In genomic region chr12:93377252-93377542, GRCh38 we compare ENCODE assay signal across 8 cellular contexts. TPM values are rescaled to one million over a fixed set of nuclear protein-coding genes. Genes with fewer than 3 reads are reported as not detected.
DNase-seq lines count a peak whose midpoint lies in the region; ATAC-seq and TF ChIP-seq lines count a peak whose summit lies in the region.

No MANE protein-coding gene starts in this region.

- H3K9ac ChIP-seq in trophoblast cell (ENCODE audit: low read length) = no peak overlapping the region

- no peak for TF ChIP-seq POLR2A in erythroblast (IDR thresholded peaks at IDR 0.05; ENCODE audit: low read length)

- WGBS in trophoblast cell (ENCODE audit: extremely low coverage, insufficient coverage, insufficient read length) = no CpG with 5 or more reads among the region's 13 CpGs

- TF ChIP-seq CTCF in foreskin fibroblast (IDR thresholded peaks at IDR 0.05; ENCODE audit: low read depth, low read length) = no peak

- peak overlapping the region; percentile 92 for H3K14ac ChIP-seq in trophoblast cell (ENCODE audit: low read length)

- no peaks in the 10 kb centered on the region for H3K27me3 Mint-ChIP-seq in T-helper 1 cell treated with Interleukin-12 subunit alpha and Interleukin-12 subunit beta and Interleukin-4 antibody, amounts not matched to agents 30 μg/mL and 1 μg/mL, for 36 hours (ENCODE audit: low read depth)

- no peaks in the 10 kb centered on the region for H3K27me3 ChIP-seq in trophoblast cell (ENCODE audit: insufficient read depth, low read length)

- H3K4me2 ChIP-seq in trophoblast cell (ENCODE audit: low read length) = peak overlapping the region; percentile 89

- H3K4me1 Mint-ChIP-seq in T-helper 1 cell treated with Interleukin-12 subunit alpha and Interleukin-12 subunit beta and Interleukin-4 antibody, amounts not matched to agents 30 μg/mL and 1 μg/mL, for 36 hours (ENCODE audit: low read depth) = peaks cover 29% of the 10 kb centered on the region

- H3K23ac ChIP-seq in trophoblast cell (ENCODE audit: low read length) = no peak overlapping the region

- H2BK12ac ChIP-seq in trophoblast cell (ENCODE audit: low read length) = peak overlapping the region; percentile 91

- H2BK5ac ChIP-seq in trophoblast cell (ENCODE audit: low read depth, low read length, poor library complexity) = peak overlapping the region; percentile 72

- no peak overlapping the region for H3K27ac Mint-ChIP-seq in T-helper 1 cell treated with Interleukin-12 subunit alpha and Interleukin-12 subunit beta and Interleukin-4 antibody, amounts not matched to agents 30 μg/mL and 1 μg/mL, for 36 hours

- H3K18ac ChIP-seq in trophoblast cell (ENCODE audit: low read length) = peak overlapping the region; percentile 96

- no peak overlapping the region for H2AK5ac ChIP-seq in trophoblast cell (ENCODE audit: low read length)

- peak overlapping the region; percentile 81 for H4K91ac ChIP-seq in trophoblast cell (ENCODE audit: low read depth, low read length)

- peak overlapping the region; percentile 85 for H3K4me3 Mint-ChIP-seq in T-helper 1 cell treated with Interleukin-12 subunit alpha and Interleukin-12 subunit beta and Interleukin-4 antibody, amounts not matched to agents 30 μg/mL and 1 μg/mL, for 36 hours

- peak overlapping the region; percentile 72 for H3K4ac ChIP-seq in trophoblast cell (ENCODE audit: low read depth, low read length)

- peak overlapping the region; percentile 94 for H2AFZ ChIP-seq in trophoblast cell (ENCODE audit: insufficient read depth, low read length, poor library complexity)

- no peak for ATAC-seq in HG03469 (IDR thresholded peaks at IDR 0.05; ENCODE audit: unreplicated experiment)

- DNase-seq in DMS114 treated with DMSO at 0.1 percent for 48 hours (lab: John Stamatoyannopoulos, UW; ENCODE audit: unreplicated experiment) (peak; percentile 58), foreskin fibroblast (no peak), trophoblast cell (no peak), erythroblast (lab: John Stamatoyannopoulos, UW) (no peak), NCI-H345 (lab: John Stamatoyannopoulos, UW) (no peak), COLO829 (ENCODE audit: low spot score) (no peak)

- H3K27ac ChIP-seq in trophoblast cell (ENCODE audit: low read depth, low read length) = no peak overlapping the region

- H3K9me3 Mint-ChIP-seq in T-helper 1 cell treated with Interleukin-12 subunit alpha and Interleukin-12 subunit beta and Interleukin-4 antibody, amounts not matched to agents 30 μg/mL and 1 μg/mL, for 36 hours = no peaks in the 10 kb centered on the region

- H3K36me3 Mint-ChIP-seq in T-helper 1 cell treated with Interleukin-12 subunit alpha and Interleukin-12 subunit beta and Interleukin-4 antibody, amounts not matched to agents 30 μg/mL and 1 μg/mL, for 36 hours (ENCODE audit: low read depth) = peaks cover 6% of the 10 kb centered on the region

- H4K12ac ChIP-seq in trophoblast cell (ENCODE audit: low read depth, low read length) = peak overlapping the region; percentile 95

- H3K4me3 ChIP-seq in foreskin fibroblast (ENCODE audit: low read depth in 1 of 2, low read length in 2 of 2) = peak overlapping the region; percentile 67 to 80
- H3K4me3 ChIP-seq in trophoblast cell (ENCODE audit: low read depth, low read length) = peak overlapping the region; percentile 67

- peaks cover 12% of the 10 kb centered on the region for H3K79me2 ChIP-seq in trophoblast cell (ENCODE audit: control insufficient read depth, insufficient read depth, low read length, poor library complexity)

- no peaks in the 10 kb centered on the region for H3K36me3 ChIP-seq in trophoblast cell (ENCODE audit: control insufficient read depth in 1 of 2, insufficient read depth in 2 of 2, low read length in 2 of 2)

- peak overlapping the region; percentile 97 for H4K8ac ChIP-seq in trophoblast cell (ENCODE audit: low read depth, low read length)

- H3K79me1 ChIP-seq in trophoblast cell (ENCODE audit: low read length) = peaks cover 10% of the 10 kb centered on the region

- H2BK120ac ChIP-seq in trophoblast cell (ENCODE audit: insufficient read depth, low read length, poor library complexity) = peak overlapping the region; percentile 81

- no peaks in the 10 kb centered on the region for H3K9me3 ChIP-seq in trophoblast cell (ENCODE audit: insufficient read depth, low read depth, low read length)

- peaks cover 5 to 11% of the 10 kb centered on the region in 2 experiments for H3K4me1 ChIP-seq in trophoblast cell (ENCODE audit: control insufficient read depth in 1 of 2, insufficient read depth in 2 of 2, low read length in 2 of 2)

RNA-seq across cellular contexts. Expression of gene NUDT4, which starts 0.5 kb away (rescaled TPM):
- polyA plus RNA-seq in trophoblast cell (2013) = 39.6 and 40.3 TPM in 2 replicates
